ENCODE assay signal across 18 cellular contexts in genomic region chr1:17108360-17108759, GRCh38. TPM values are rescaled to one million over a fixed set of nuclear protein-coding genes. Genes with fewer than 3 reads are reported as not detected.
"Had no signal": no experiment of that assay in that cellular context is flagged by ENCODE, and none has a peak within 500 bp of the region (broad histone marks: within the 10 kb centered on the region; RNA-seq: fewer than 3 reads in every experiment).

No MANE protein-coding gene starts in this region.

- H3K4me3 Mint-ChIP-seq: activated CD4-positive, alpha-beta T cell treated with anti-CD3 and anti-CD28 coated beads, Interleukin-2, amount 10 ng/mL, durations not matched to agents 24 days and 14 days; activated T-cell treated with anti-CD3 and anti-CD28 coated beads, Interleukin-2, amount 50 U/mL, for 72 hours; natural killer cell; type B pancreatic cell had no signal

- DNase-seq: activated CD4-positive, alpha-beta T cell treated with anti-CD3 and anti-CD28 coated beads, Interleukin-2, amount 10 ng/mL, durations not matched to agents 24 days and 14 days; activated CD8-positive, alpha-beta memory T cell treated with anti-CD3 and anti-CD28 coated beads, Interleukin-2, amount 50 U/mL, for 48 hours; activated effector memory CD4-positive, alpha-beta T cell treated with anti-CD3 and anti-CD28 coated beads, Interleukin-2, amount 50 U/mL, for 16 hours; activated naive CD4-positive, alpha-beta T cell treated with anti-CD3 and anti-CD28 coated beads, Interleukin-2, amount 50 U/mL, for 16 hours; activated T-cell treated with anti-CD3 and anti-CD28 coated beads, Interleukin-2, amount 50 U/mL, for 72 hours; foreskin melanocyte; mesendoderm; natural killer cell; nucleus accumbens; retina; stimulated activated CD4-positive, alpha-beta T cell treated with anti-CD3 and anti-CD28 coated beads, Interleukin-2, amount 100 ng/mL, for 24 hours; stimulated activated naive CD8-positive, alpha-beta T cell treated with anti-CD3 and anti-CD28 coated beads, Interleukin-15, Interleukin-2, amounts not matched to agents 100 U/mL and 50 U/mL, for 24 hours; T-helper 1 cell had no signal

- H3K36me3 Mint-ChIP-seq: natural killer cell, type B pancreatic cell had no signal

- H3K9me3 Mint-ChIP-seq: activated CD4-positive, alpha-beta T cell treated with anti-CD3 and anti-CD28 coated beads, Interleukin-2, amount 10 ng/mL, durations not matched to agents 24 days and 14 days; activated T-cell treated with anti-CD3 and anti-CD28 coated beads, Interleukin-2, amount 50 U/mL, for 72 hours; natural killer cell; type B pancreatic cell had no signal

- H3K27ac Mint-ChIP-seq: activated CD4-positive, alpha-beta T cell treated with anti-CD3 and anti-CD28 coated beads, Interleukin-2, amount 10 ng/mL, durations not matched to agents 24 days and 14 days; activated T-cell treated with anti-CD3 and anti-CD28 coated beads, Interleukin-2, amount 50 U/mL, for 72 hours; natural killer cell; type B pancreatic cell had no signal

- H3K27me3 Mint-ChIP-seq: type B pancreatic cell had no signal

- ATAC-seq: activated T-cell treated with anti-CD3 and anti-CD28 coated beads, Interleukin-2, amount 50 U/mL, for 72 hours; natural killer cell; SK-N-SH treated with all-trans-retinoic acid at 6 μM for 48 hours; stimulated activated naive CD8-positive, alpha-beta T cell treated with anti-CD3 and anti-CD28 coated beads, Interleukin-15, Interleukin-2, amounts not matched to agents 100 U/mL and 50 U/mL, for 24 hours had no signal

- FAIRE-seq: astrocyte, bronchial epithelial cell had no signal

- H3K4me1 Mint-ChIP-seq: activated CD4-positive, alpha-beta T cell treated with anti-CD3 and anti-CD28 coated beads, Interleukin-2, amount 10 ng/mL, durations not matched to agents 24 days and 14 days had no signal

RNA-seq across cellular contexts. Expression of gene PADI2, which starts 10.9 kb away (rescaled TPM):
- total RNA-seq: fibroblast of lung had no signal
